15 cellular contexts compared by ENCODE assay signal in genomic region chr12:99498756-99499155, GRCh38.
A peak's percentile ranks its signal among the peaks of the same experiment; 100 is the strongest.
DNase-seq lines count a peak whose midpoint lies in the region; ATAC-seq and TF ChIP-seq lines count a peak whose summit lies in the region.
"Had no signal": no experiment of that assay in that cellular context is flagged by ENCODE, and none has a peak within 500 bp of the region (broad histone marks: within the 10 kb centered on the region; RNA-seq: fewer than 3 reads in every experiment).

No MANE protein-coding gene starts in this region.

- CTCF ChIA-PET in IMR-90 (lab: Yijun Ruan, JAX) = no interaction called here

- no peak overlapping the region for H2AFZ ChIP-seq in IMR-90 (replicated peaks; ENCODE audit: low read length, poor library complexity)

- intact Hi-C loops in IMR-90 (cut with micrococcal nuclease) = no loop called here

- H3K4me3 Mint-ChIP-seq in endothelial cell (ENCODE audit: unreplicated experiment) = no peak overlapping the region
- H3K4me3 Mint-ChIP-seq: activated CD8-positive, alpha-beta T cell treated with anti-CD3 and anti-CD28 coated beads, Interleukin-2, amount 10 ng/mL, durations not matched to agents 7 days and 5 days had no signal

- no peak overlapping the region for H3K23ac ChIP-seq in IMR-90 (ENCODE audit: low read depth, low read length)

- H4K8ac ChIP-seq in IMR-90 (ENCODE audit: low read depth in 2 of 2, low read length in 2 of 2) = no peak overlapping the region

- no peak overlapping the region for H2BK15ac ChIP-seq in IMR-90 (ENCODE audit: low read depth, low read length)

- H2BK20ac ChIP-seq in IMR-90 (ENCODE audit: low read depth, low read length) = no peak overlapping the region

- H3K4ac ChIP-seq in IMR-90 (ENCODE audit: low read depth, low read length) = no peak overlapping the region

- no peak overlapping the region for H3K18ac ChIP-seq in IMR-90 (ENCODE audit: low read depth, low read length)

- BruUV-seq in IMR-90 (replicated peaks; lab: Mats Ljungman, UMichigan) = no TSS peak

- H3K36me3 ChIP-seq in IMR-90 (ENCODE audit: control insufficient read depth, insufficient read depth, low read length) (no peaks in the 10 kb centered on the region), brain microvascular endothelial cell (replicated peaks) (no peaks in the 10 kb centered on the region)

- no peak for ATAC-seq in IMR-90 (ENCODE audit: low read depth)
- ATAC-seq: activated CD8-positive, alpha-beta T cell treated with anti-CD3 and anti-CD28 coated beads, Interleukin-2, amount 10 ng/mL, durations not matched to agents 7 days and 5 days; HCT116 had no signal

- no peak overlapping the region for H4K5ac ChIP-seq in IMR-90 (ENCODE audit: low read depth, low read length)

- no peaks in the 10 kb centered on the region for H3K9me3 Mint-ChIP-seq in endothelial cell (ENCODE audit: unreplicated experiment)

- H3K27me3 ChIP-seq in IMR-90 (ENCODE audit: control insufficient read depth, insufficient read depth, low read length) (no peaks in the 10 kb centered on the region), brain microvascular endothelial cell (replicated peaks) (no peaks in the 10 kb centered on the region)
- H3K27me3 ChIP-seq: BLaER1 treated with 17β-estradiol and CSF1 and Interleukin-3, amounts not matched to agents 10 nM and 100 nM had no signal

- H3K9ac ChIP-seq in IMR-90 (ENCODE audit: low read depth, low read length) = no peak overlapping the region
- H3K9ac ChIP-seq: BLaER1 treated with 17β-estradiol and CSF1 and Interleukin-3, amounts not matched to agents 10 nM and 100 nM had no signal

- no peak for TF ChIP-seq POLR2A in IMR-90 (IDR thresholded peaks at IDR 0.05; ENCODE audit: low read depth, low read length)

- no peak overlapping the region for H3K56ac ChIP-seq in IMR-90 (ENCODE audit: extremely low read depth, insufficient read depth, low read length)

- H3K27me3 Mint-ChIP-seq in endothelial cell (ENCODE audit: unreplicated experiment) = no peaks in the 10 kb centered on the region

- dilution Hi-C loops in IMR-90 (cut with HindIII; ENCODE audit: low sequenced_read_pairs, unreplicated experiment) = no loop called here

- peaks cover 8% of the 10 kb centered on the region for H3K9me3 ChIP-seq in IMR-90 (ENCODE audit: control insufficient read depth, insufficient read depth, low read length)

- in situ Hi-C loops in IMR-90 (cut with MboI; ENCODE audit: low sequenced_read_pairs) = no loop called here
- in situ Hi-C loops in brain microvascular endothelial cell (cut with HindIII; ENCODE audit: low pct_ligation_motif_present, low sequenced_read_pairs) = no loop called here

- no peaks in the 10 kb centered on the region for H3K9me1 ChIP-seq in IMR-90 (ENCODE audit: insufficient read depth, low read length)

- no peak overlapping the region for H2AK9ac ChIP-seq in IMR-90 (replicated peaks; ENCODE audit: low read depth, low read length, poor library complexity)

- DNase-seq in AG10803 (ENCODE audit: low read depth) = peak; percentile 61
- DNase-seq in IMR-90 = peak; percentile 42
- peak; percentile 14 for DNase-seq in brain microvascular endothelial cell
- peak; percentile 88 for DNase-seq in islet precursor cell
- no peak for DNase-seq in NCI-H526 treated with DMSO at 0.1 percent for 48 hours (lab: John Stamatoyannopoulos, UW)
- no peak for DNase-seq in endothelial cell (ENCODE audit: low spot score)
- DNase-seq in NCI-H446 (lab: John Stamatoyannopoulos, UW) = no peak
- no peak for DNase-seq in GM10266 (ENCODE audit: extremely low spot score)
- DNase-seq: activated CD8-positive, alpha-beta T cell treated with anti-CD3 and anti-CD28 coated beads, Interleukin-2, amount 10 ng/mL, durations not matched to agents 7 days and 5 days; activated effector memory CD4-positive, alpha-beta T cell treated with Interleukin-2 at 50 U/mL for 16 hours; kidney; NCI-H1436; NCI-H510A had no signal

- TF ChIP-seq CTCF in AG10803 (conservative IDR thresholded peaks at IDR 0.05; ENCODE audit: low read length) (no peak), IMR-90 (conservative IDR thresholded peaks at IDR 0.05; ENCODE audit: low read depth, low read length) (no peak), brain microvascular endothelial cell (IDR thresholded peaks at IDR 0.05; ENCODE audit: low read depth, low read length, missing control alignments) (no peak), endothelial cell (IDR thresholded peaks at IDR 0.05; ENCODE audit: unreplicated experiment) (no peak), GM10266 (IDR thresholded peaks at IDR 0.05; ENCODE audit: control insufficient read depth, insufficient read depth, low read depth, missing control alignments) (no peak)

- no peak overlapping the region for H2BK120ac ChIP-seq in IMR-90 (ENCODE audit: low read depth, low read length)

- no peak for TF ChIP-seq RAD21 in IMR-90 (IDR thresholded peaks at IDR 0.05; ENCODE audit: low read length)

- H3K14ac ChIP-seq in IMR-90 (replicated peaks; ENCODE audit: low read depth, low read length) = no peak overlapping the region

- no peak overlapping the region for H4K91ac ChIP-seq in IMR-90 (ENCODE audit: insufficient read depth, low read depth, low read length)

- no peaks in the 10 kb centered on the region for H3K4me1 Mint-ChIP-seq in endothelial cell (ENCODE audit: unreplicated experiment)

- POLR2A ChIA-PET in IMR-90 (lab: Charles Lee; ENCODE audit: unreplicated experiment) = interaction anchor here (0.5 kb wide), 1 partner anchor 787 kb away, joined by 4 read pairs; no protein-coding TSS in a partner anchor

- no peak overlapping the region for H3K4me3 ChIP-seq in AG10803 (ENCODE audit: low read length)
- H3K4me3 ChIP-seq in IMR-90 (ENCODE audit: insufficient read depth, low read depth, low read length) = no peak overlapping the region
- no peak overlapping the region for H3K4me3 ChIP-seq in brain microvascular endothelial cell (ENCODE audit: low read depth, low read length)
- H3K4me3 ChIP-seq: BLaER1 treated with 17β-estradiol and CSF1 and Interleukin-3, amounts not matched to agents 10 nM and 100 nM had no signal

- no peak overlapping the region for H2AK5ac ChIP-seq in IMR-90 (ENCODE audit: low read depth, low read length)

- no peaks in the 10 kb centered on the region for H4K20me1 ChIP-seq in IMR-90 (ENCODE audit: insufficient read depth, low read length)
- H4K20me1 ChIP-seq: BLaER1 treated with 17β-estradiol and CSF1 and Interleukin-3, amounts not matched to agents 10 nM and 100 nM had no signal

- H3K79me1 ChIP-seq in IMR-90 (ENCODE audit: low read depth in 1 of 2, low read length in 2 of 2) = no peaks in the 10 kb centered on the region

- H3K27ac Mint-ChIP-seq in endothelial cell (ENCODE audit: unreplicated experiment) = no peak overlapping the region
- H3K27ac Mint-ChIP-seq: activated CD8-positive, alpha-beta T cell treated with anti-CD3 and anti-CD28 coated beads, Interleukin-2, amount 10 ng/mL, durations not matched to agents 7 days and 5 days had no signal

- H3K36me3 Mint-ChIP-seq in endothelial cell (ENCODE audit: low read depth, unreplicated experiment) = no peaks in the 10 kb centered on the region

- H3K27ac ChIP-seq in IMR-90 (ENCODE audit: insufficient read depth, low read length) = no peak overlapping the region
- no peak overlapping the region for H3K27ac ChIP-seq in brain microvascular endothelial cell
- H3K27ac ChIP-seq: BLaER1 treated with 17β-estradiol and CSF1 and Interleukin-3, amounts not matched to agents 10 nM and 100 nM had no signal

- no peak overlapping the region for H3K4me2 ChIP-seq in IMR-90 (ENCODE audit: low read depth, low read length)
- H3K4me2 ChIP-seq: BLaER1 treated with 17β-estradiol and CSF1 and Interleukin-3, amounts not matched to agents 10 nM and 100 nM had no signal

- no peak overlapping the region for H2BK5ac ChIP-seq in IMR-90 (ENCODE audit: low read depth, low read length, poor library complexity, severe bottlenecking)

- no peaks in the 10 kb centered on the region for H3K4me1 ChIP-seq in IMR-90 (ENCODE audit: control insufficient read depth, insufficient read depth, low read length)
- H3K4me1 ChIP-seq: BLaER1 treated with 17β-estradiol and CSF1 and Interleukin-3, amounts not matched to agents 10 nM and 100 nM had no signal

- no CpG with 5 or more reads among the region's 3 CpGs for WGBS in IMR-90 (ENCODE audit: extremely low coverage in 2 of 2, insufficient read length in 1 of 2), 2 experiments

TF ChIP-seq in IMR-90, 13 proteins besides CTCF, POLR2A, EP300 and RAD21:
- TF ChIP-seq NFE2L2 (IDR thresholded peaks at IDR 0.05; ENCODE audit: low read depth, low read length) = no peak
- no peak for TF ChIP-seq MAFK (IDR thresholded peaks at IDR 0.05; ENCODE audit: low read depth, low read length)
- no peak for TF ChIP-seq RCOR1 (IDR thresholded peaks at IDR 0.05; ENCODE audit: insufficient replicate concordance, low read length)
- no peak for TF ChIP-seq CHD1 (IDR thresholded peaks at IDR 0.05; ENCODE audit: low read depth, low read length)
- TF ChIP-seq, protein P1, sequence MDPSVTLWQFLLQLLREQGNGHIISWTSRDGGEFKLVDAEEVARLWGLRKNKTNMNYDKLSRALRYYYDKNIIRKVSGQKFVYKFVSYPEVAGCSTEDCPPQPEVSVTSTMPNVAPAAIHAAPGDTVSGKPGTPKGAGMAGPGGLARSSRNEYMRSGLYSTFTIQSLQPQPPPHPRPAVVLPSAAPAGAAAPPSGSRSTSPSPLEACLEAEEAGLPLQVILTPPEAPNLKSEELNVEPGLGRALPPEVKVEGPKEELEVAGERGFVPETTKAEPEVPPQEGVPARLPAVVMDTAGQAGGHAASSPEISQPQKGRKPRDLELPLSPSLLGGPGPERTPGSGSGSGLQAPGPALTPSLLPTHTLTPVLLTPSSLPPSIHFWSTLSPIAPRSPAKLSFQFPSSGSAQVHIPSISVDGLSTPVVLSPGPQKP (IDR thresholded peaks at IDR 0.05; ENCODE audit: borderline replicate concordance, low read depth, low read length) = no peak
- TF ChIP-seq MAZ (IDR thresholded peaks at IDR 0.05; ENCODE audit: borderline replicate concordance, low read depth, low read length) = no peak
- no peak for TF ChIP-seq FOS (IDR thresholded peaks at IDR 0.05; ENCODE audit: low read depth, low read length)
- no peak for TF ChIP-seq SMC3 (IDR thresholded peaks at IDR 0.05; ENCODE audit: low read depth, low read length)
- no peak for TF ChIP-seq RFX5 (IDR thresholded peaks at IDR 0.05; ENCODE audit: low read depth, low read length)
- TF ChIP-seq USF2 (IDR thresholded peaks at IDR 0.05; ENCODE audit: low read depth, low read length) = no peak
- no peak for TF ChIP-seq MXI1 (IDR thresholded peaks at IDR 0.05; ENCODE audit: borderline replicate concordance, low read depth, low read length)
- no peak for TF ChIP-seq BHLHE40 (IDR thresholded peaks at IDR 0.05; ENCODE audit: low read depth, low read length)
- no peak for TF ChIP-seq CEBPB (IDR thresholded peaks at IDR 0.05; ENCODE audit: low read depth, low read length)

Comparison
In these comparisons a context has a peak if more than half of its experiments do, and no peak if none do; other contexts are left out.
1. DNase-seq: peak in AG10803 (single experiment), IMR-90 (single experiment), brain microvascular endothelial cell (single experiment) and islet precursor cell (single experiment); none in NCI-H526 treated with DMSO at 0.1 percent for 48 hours (single experiment), endothelial cell (single experiment), NCI-H446 (0 of 2) and GM10266 (single experiment).